ENCODE assay signal across 18 cellular contexts in genomic region chr20:51417745-51418529, GRCh38.
DNase-seq lines count a peak whose midpoint lies in the region; ATAC-seq and TF ChIP-seq lines count a peak whose summit lies in the region.
"Had no signal": no experiment of that assay in that cellular context is flagged by ENCODE, and none has a peak within 500 bp of the region (broad histone marks: within the 10 kb centered on the region; RNA-seq: fewer than 3 reads in every experiment).

No MANE protein-coding gene starts in this region.

- H3K36me3 Mint-ChIP-seq in activated CD4-positive, alpha-beta T cell treated with anti-CD3 and anti-CD28 coated beads, Interleukin-2, amount 10 ng/mL, durations not matched to agents 7 days and 5 days (ENCODE audit: low read depth), result peaks cover 60% of the 10 kb centered on the region
- H3K36me3 Mint-ChIP-seq in activated naive CD8-positive, alpha-beta T cell treated with anti-CD3 and anti-CD28 coated beads for 36 hours, result peaks cover 38% of the 10 kb centered on the region

- H3K27me3 ChIP-seq in trophoblast cell (ENCODE audit: insufficient read depth, low read length), result no peaks in the 10 kb centered on the region

- H3K36me3 ChIP-seq in OCI-LY7 (ENCODE audit: insufficient read depth, low read length) (peaks cover 91% of the 10 kb centered on the region), trophoblast cell (ENCODE audit: control insufficient read depth in 1 of 2, insufficient read depth in 2 of 2, low read length in 2 of 2) (no peaks in the 10 kb centered on the region)

- H3K9me3 ChIP-seq in OCI-LY7 (ENCODE audit: low read length) (no peaks in the 10 kb centered on the region), trophoblast cell (ENCODE audit: insufficient read depth, low read depth, low read length) (no peaks in the 10 kb centered on the region)

- POLR2A ChIA-PET in activated CD4-positive, alpha-beta T cell treated with anti-CD3 and anti-CD28 coated beads, Interleukin-2, amount 10 ng/mL, durations not matched to agents 7 days and 5 days (lab: Charles Lee), result no interaction called here
- POLR2A ChIA-PET in OCI-LY7 (lab: Charles Lee), result interaction anchor here (1.2 to 1.6 kb wide), 3 partner anchors 9 to 39 kb away, joined by 3 read pairs; no protein-coding TSS in a partner anchor

- H3K4me2 ChIP-seq in OCI-LY7 (ENCODE audit: low read length) (no peak overlapping the region), trophoblast cell (ENCODE audit: low read length) (no peak overlapping the region)

- H4K20me1 ChIP-seq in OCI-LY7 (ENCODE audit: insufficient read depth, low read length), result no peaks in the 10 kb centered on the region

- no peak overlapping the region for H3K9ac ChIP-seq in trophoblast cell (ENCODE audit: low read length)

- H2BK12ac ChIP-seq in trophoblast cell (ENCODE audit: low read length), result peak overlapping the region; percentile 70

- no peak for ATAC-seq in GM18870 (IDR thresholded peaks at IDR 0.05; ENCODE audit: unreplicated experiment)
- ATAC-seq: sciatic nerve had no signal

- H3K27ac Mint-ChIP-seq in activated CD4-positive, alpha-beta T cell treated with anti-CD3 and anti-CD28 coated beads, Interleukin-2, amount 10 ng/mL, durations not matched to agents 7 days and 5 days, result peak overlapping the region; percentile 62
- H3K27ac Mint-ChIP-seq in activated naive CD8-positive, alpha-beta T cell treated with anti-CD3 and anti-CD28 coated beads for 36 hours, result peak overlapping the region; percentile 11
- H3K27ac Mint-ChIP-seq: stimulated activated naive CD8-positive, alpha-beta T cell treated with anti-CD3 and anti-CD28 coated beads, Interleukin-15, amount 100 ng/mL, for 72 hours had no signal

- in situ Hi-C loops in GM13977 (cut with MboI; ENCODE audit: low pct_unique_long_range_greater_than_20kb, low sequenced_read_pairs, unreplicated experiment), result no loop called here

- peak overlapping the region; percentile 8 for H3K14ac ChIP-seq in trophoblast cell (ENCODE audit: low read length)

- H2BK120ac ChIP-seq in trophoblast cell (ENCODE audit: insufficient read depth, low read length, poor library complexity), result peak overlapping the region; percentile 29

- no peak overlapping the region for H4K12ac ChIP-seq in trophoblast cell (ENCODE audit: low read depth, low read length)

- H3K79me1 ChIP-seq in trophoblast cell (ENCODE audit: low read length), result peaks cover 23% of the 10 kb centered on the region

- H3K79me2 ChIP-seq in OCI-LY7 (ENCODE audit: insufficient read depth, low read depth, low read length), result no peaks in the 10 kb centered on the region; the same call in 1 of the 2 replicates
- H3K79me2 ChIP-seq in trophoblast cell (ENCODE audit: control insufficient read depth, insufficient read depth, low read length, poor library complexity), result no peaks in the 10 kb centered on the region

- H2AFZ ChIP-seq in OCI-LY7 (ENCODE audit: low read length) (no peak overlapping the region), trophoblast cell (ENCODE audit: insufficient read depth, low read length, poor library complexity) (no peak overlapping the region)

- whole genome bisulfite sequencing in trophoblast cell (ENCODE audit: extremely low coverage, insufficient coverage, insufficient read length), result no CpG with 5 or more reads among the region's 14 CpGs

- H3K27me3 Mint-ChIP-seq in activated CD4-positive, alpha-beta T cell treated with anti-CD3 and anti-CD28 coated beads, Interleukin-2, amount 10 ng/mL, durations not matched to agents 7 days and 5 days, result no peaks in the 10 kb centered on the region
- H3K27me3 Mint-ChIP-seq in activated naive CD8-positive, alpha-beta T cell treated with anti-CD3 and anti-CD28 coated beads for 36 hours, result no peaks in the 10 kb centered on the region
- H3K27me3 Mint-ChIP-seq: stimulated activated naive CD8-positive, alpha-beta T cell treated with anti-CD3 and anti-CD28 coated beads, Interleukin-15, amount 100 ng/mL, for 72 hours had no signal

- H4K8ac ChIP-seq in trophoblast cell (ENCODE audit: low read depth, low read length), result peak overlapping the region; percentile 31

- no peak overlapping the region for H3K4ac ChIP-seq in trophoblast cell (ENCODE audit: low read depth, low read length)

- no peak overlapping the region for H3K4me3 Mint-ChIP-seq in activated CD4-positive, alpha-beta T cell treated with anti-CD3 and anti-CD28 coated beads, Interleukin-2, amount 10 ng/mL, durations not matched to agents 7 days and 5 days
- no peak overlapping the region for H3K4me3 Mint-ChIP-seq in activated naive CD8-positive, alpha-beta T cell treated with anti-CD3 and anti-CD28 coated beads for 36 hours
- H3K4me3 Mint-ChIP-seq: stimulated activated naive CD8-positive, alpha-beta T cell treated with anti-CD3 and anti-CD28 coated beads, Interleukin-15, amount 100 ng/mL, for 72 hours had no signal

- H3K4me1 Mint-ChIP-seq in activated CD4-positive, alpha-beta T cell treated with anti-CD3 and anti-CD28 coated beads, Interleukin-2, amount 10 ng/mL, durations not matched to agents 7 days and 5 days, result peaks cover 76% of the 10 kb centered on the region
- H3K4me1 Mint-ChIP-seq in activated naive CD8-positive, alpha-beta T cell treated with anti-CD3 and anti-CD28 coated beads for 36 hours, result peaks cover 37% of the 10 kb centered on the region

- intact Hi-C loops in OCI-LY7 (cut with micrococcal nuclease; ENCODE audit: unreplicated experiment), result no loop called here

- peak overlapping the region; percentile 53 for H4K91ac ChIP-seq in trophoblast cell (ENCODE audit: low read depth, low read length)

- no peaks in the 10 kb centered on the region for H3K9me3 Mint-ChIP-seq in activated CD4-positive, alpha-beta T cell treated with anti-CD3 and anti-CD28 coated beads, Interleukin-2, amount 10 ng/mL, durations not matched to agents 7 days and 5 days
- H3K9me3 Mint-ChIP-seq in activated naive CD8-positive, alpha-beta T cell treated with anti-CD3 and anti-CD28 coated beads for 36 hours, result no peaks in the 10 kb centered on the region
- H3K9me3 Mint-ChIP-seq: stimulated activated naive CD8-positive, alpha-beta T cell treated with anti-CD3 and anti-CD28 coated beads, Interleukin-15, amount 100 ng/mL, for 72 hours had no signal

- no peak overlapping the region for H3K23ac ChIP-seq in trophoblast cell (ENCODE audit: low read length)

- H2BK5ac ChIP-seq in trophoblast cell (ENCODE audit: low read depth, low read length, poor library complexity), result no peak overlapping the region

- H3K4me1 ChIP-seq in OCI-LY7 (ENCODE audit: insufficient read depth, low read length, poor library complexity, severe bottlenecking), result peaks cover 68% of the 10 kb centered on the region
- peaks cover 8 to 12% of the 10 kb centered on the region in 2 experiments for H3K4me1 ChIP-seq in trophoblast cell (ENCODE audit: control insufficient read depth in 1 of 2, insufficient read depth in 2 of 2, low read length in 2 of 2)

- CTCF ChIA-PET in activated CD4-positive, alpha-beta T cell treated with anti-CD3 and anti-CD28 coated beads, Interleukin-2, amount 10 ng/mL, durations not matched to agents 7 days and 5 days (lab: Charles Lee), result interaction anchor here (0.9 to 2.6 kb wide), 7 partner anchors 9 to 177 kb away, joined by 3 to 9 read pairs (median 5); no protein-coding TSS in a partner anchor
- CTCF ChIA-PET in OCI-LY7 (lab: Charles Lee; ENCODE audit: unreplicated experiment), result no interaction called here

- TF ChIP-seq CTCF in OCI-LY7 (conservative IDR thresholded peaks at IDR 0.05; ENCODE audit: low read length) (peak; percentile 38; the same call in 1 of the 2 replicates), GM13977 (IDR thresholded peaks at IDR 0.05; ENCODE audit: extremely low read depth, insufficient read depth, missing control alignments) (no peak)

- peak overlapping the region; percentile 37 for H3K18ac ChIP-seq in trophoblast cell (ENCODE audit: low read length)

- no peak overlapping the region for H3K4me3 ChIP-seq in OCI-LY7 (ENCODE audit: low read depth, low read length, poor library complexity, severe bottlenecking)
- no peak overlapping the region for H3K4me3 ChIP-seq in trophoblast cell (ENCODE audit: low read depth, low read length)
- H3K4me3 ChIP-seq: lung had no signal

- peak overlapping the region; percentile 11 for H2AK5ac ChIP-seq in trophoblast cell (ENCODE audit: low read length)

- H3K9me2 ChIP-seq in OCI-LY7 (ENCODE audit: insufficient read depth, low read length), result no peaks in the 10 kb centered on the region

- no TSS peak for BruUV-seq in OCI-LY7 (replicated peaks; lab: Mats Ljungman, UMichigan)

- H3K27ac ChIP-seq in OCI-LY7 (ENCODE audit: low read depth, low read length, poor library complexity, severe bottlenecking) (peak overlapping the region; percentile 36), trophoblast cell (ENCODE audit: low read depth, low read length) (no peak overlapping the region)
- H3K27ac ChIP-seq: HL-60 had no signal

- DNase-seq in activated CD4-positive, alpha-beta T cell treated with anti-CD3 and anti-CD28 coated beads, Interleukin-2, amount 10 ng/mL, durations not matched to agents 7 days and 5 days, result no peak
- DNase-seq in activated CD4-positive, alpha-beta T cell treated with anti-CD3 and anti-CD28 coated beads for 48 hours, result no peak
- DNase-seq in OCI-LY7 (ENCODE audit: low spot score) (peak; percentile 37), trophoblast cell (no peak), GM13977 (ENCODE audit: low spot score) (no peak), GM19238 (ENCODE audit: insufficient read length, low spot score) (no peak)
- no peak for DNase-seq in activated naive CD8-positive, alpha-beta T cell treated with anti-CD3 and anti-CD28 coated beads for 36 hours
- DNase-seq: effector CD4-positive, alpha-beta T cell; GF-D8; H7; NCI-H187; SIG-M5; stimulated activated CD4-positive, alpha-beta T cell treated with anti-CD3 and anti-CD28 coated beads, Interleukin-4, amount 100 ng/mL, for 24 hours; stimulated activated naive CD8-positive, alpha-beta T cell treated with anti-CD3 and anti-CD28 coated beads, Interleukin-15, amount 100 ng/mL, for 72 hours had no signal
